13 cellular contexts compared by ENCODE assay signal in genomic region chr6:165665384-165665672, GRCh38. TPM values are rescaled to one million over a fixed set of nuclear protein-coding genes. Genes with fewer than 3 reads are reported as not detected.
"Had no signal": no experiment of that assay in that cellular context is flagged by ENCODE, and none has a peak within 500 bp of the region (broad histone marks: within the 10 kb centered on the region; RNA-seq: fewer than 3 reads in every experiment).

No MANE protein-coding gene starts in this region.

- ATAC-seq: activated CD8-positive, alpha-beta T cell treated with anti-CD3 and anti-CD28 coated beads, Interleukin-2, amount 10 ng/mL, durations not matched to agents 7 days and 5 days; gastroesophageal sphincter; natural killer cell; stimulated activated memory B cell treated with anti-CD40 and anti-IgM and Interleukin-4, amounts not matched to agents 10 μg/mL and 1 μg/mL and 100 μg/mL, for 72 hours had no signal

- H3K4me3 Mint-ChIP-seq: activated CD8-positive, alpha-beta T cell treated with anti-CD3 and anti-CD28 coated beads, Interleukin-2, amount 10 ng/mL, durations not matched to agents 7 days and 5 days; activated naive CD4-positive, alpha-beta T cell treated with anti-CD3 and anti-CD28 coated beads for 36 hours; activated T-helper 1 cell treated with anti-CD3 and anti-CD28 coated beads, Interleukin-12 subunit alpha, Interleukin-12 subunit beta, Interleukin-2, Interleukin-4 antibody, amounts not matched to agents 30 ng/mL and 10 ng/mL and 1 ng/mL, durations not matched to agents 14 hours and 24 hours and 36 hours; natural killer cell; stimulated activated memory B cell treated with anti-CD40 and anti-IgM and Interleukin-4, amounts not matched to agents 10 μg/mL and 1 μg/mL and 100 μg/mL, for 72 hours had no signal

- H3K9ac ChIP-seq: parathyroid adenoma had no signal

- H3K4me1 ChIP-seq: parathyroid adenoma had no signal

- H3K4me3 ChIP-seq: gastroesophageal sphincter, tibial nerve had no signal

- H3K36me3 Mint-ChIP-seq: natural killer cell; stimulated activated memory B cell treated with anti-CD40 and anti-IgM and Interleukin-4, amounts not matched to agents 10 μg/mL and 1 μg/mL and 100 μg/mL, for 72 hours had no signal

- FAIRE-seq: small intestine had no signal

- DNase-seq: activated CD4-positive, alpha-beta T cell treated with anti-CD3 and anti-CD28 coated beads for 48 hours; activated CD8-positive, alpha-beta T cell treated with anti-CD3 and anti-CD28 coated beads, Interleukin-2, amount 10 ng/mL, durations not matched to agents 7 days and 5 days; activated naive CD4-positive, alpha-beta T cell treated with anti-CD3 and anti-CD28 coated beads for 36 hours; effector CD4-positive, alpha-beta T cell; natural killer cell; small intestine; T-helper 1 cell had no signal

- H3K9me3 ChIP-seq: gastroesophageal sphincter, tibial nerve had no signal

- H3K36me3 ChIP-seq: gastroesophageal sphincter, tibial nerve had no signal

- H3K27ac ChIP-seq: coronary artery, gastroesophageal sphincter, parathyroid adenoma, tibial nerve had no signal

- H3K27ac Mint-ChIP-seq: activated CD8-positive, alpha-beta T cell treated with anti-CD3 and anti-CD28 coated beads, Interleukin-2, amount 10 ng/mL, durations not matched to agents 7 days and 5 days; activated naive CD4-positive, alpha-beta T cell treated with anti-CD3 and anti-CD28 coated beads for 36 hours; activated T-helper 1 cell treated with anti-CD3 and anti-CD28 coated beads, Interleukin-12 subunit alpha, Interleukin-12 subunit beta, Interleukin-2, Interleukin-4 antibody, amounts not matched to agents 30 ng/mL and 10 ng/mL and 1 ng/mL, durations not matched to agents 14 hours and 24 hours and 36 hours; natural killer cell; stimulated activated memory B cell treated with anti-CD40 and anti-IgM and Interleukin-4, amounts not matched to agents 10 μg/mL and 1 μg/mL and 100 μg/mL, for 72 hours had no signal

- H3K9me3 Mint-ChIP-seq: activated naive CD4-positive, alpha-beta T cell treated with anti-CD3 and anti-CD28 coated beads for 36 hours; activated T-helper 1 cell treated with anti-CD3 and anti-CD28 coated beads, Interleukin-12 subunit alpha, Interleukin-12 subunit beta, Interleukin-2, Interleukin-4 antibody, amounts not matched to agents 30 ng/mL and 10 ng/mL and 1 ng/mL, durations not matched to agents 14 hours and 24 hours and 36 hours; natural killer cell had no signal

- H3K4me1 Mint-ChIP-seq: natural killer cell had no signal

RNA-seq across cellular contexts. Expression of gene PDE10A, which starts 2.3 kb away (rescaled TPM):
- total RNA-seq: activated CD8-positive, alpha-beta T cell treated with anti-CD3 and anti-CD28 coated beads, Interleukin-2, amount 10 ng/mL, durations not matched to agents 7 days and 5 days; activated naive CD4-positive, alpha-beta T cell treated with anti-CD3 and anti-CD28 coated beads for 36 hours; activated T-helper 1 cell treated with anti-CD3 and anti-CD28 coated beads, Interleukin-12 subunit alpha, Interleukin-12 subunit beta, Interleukin-2, Interleukin-4 antibody, amounts not matched to agents 30 ng/mL and 10 ng/mL and 1 ng/mL, durations not matched to agents 14 hours and 24 hours and 36 hours; natural killer cell had no signal
